In genomic region chr1:40132383-40133121, GRCh38 we compare ENCODE assay signal across 18 cellular contexts. TPM values are rescaled to one million over a fixed set of nuclear protein-coding genes. Genes with fewer than 3 reads are reported as not detected.
DNase-seq lines count a peak whose midpoint lies in the region; ATAC-seq and TF ChIP-seq lines count a peak whose summit lies in the region.
"Had no signal": no experiment of that assay in that cellular context is flagged by ENCODE, and none has a peak within 500 bp of the region (broad histone marks: within the 10 kb centered on the region; RNA-seq: fewer than 3 reads in every experiment).

No MANE protein-coding gene starts in this region.

- H3K27ac ChIP-seq in osteoblast (ENCODE audit: low read depth, low read length): no peak overlapping the region
- H3K27ac ChIP-seq: prostate gland had no signal

- DNase-seq in AG08396 (ENCODE audit: low spot score) (peak; percentile 7), MG63 (no peak), epithelial cell of proximal tubule (ENCODE audit: low read depth) (no peak), osteoblast (ENCODE audit: insufficient read length, low spot score, missing footprints) (peak; percentile 82), NCI-H524 treated with DMSO at 0.1 percent for 48 hours (lab: John Stamatoyannopoulos, UW) (no peak), T1000 (lab: John Stamatoyannopoulos, UW) (no peak)
- DNase-seq in activated CD8-positive, alpha-beta T cell treated with anti-CD3 and anti-CD28 coated beads for 36 hours: no peak
- DNase-seq: CD4-positive, CD25-positive, alpha-beta regulatory T cell; GF-D8; hippocampal formation; NCI-H187; NCI-H774; SHP77; stimulated activated CD4-positive, alpha-beta T cell treated with anti-CD3 and anti-CD28 coated beads, Interleukin-4, amount 100 ng/mL, for 4 hours; stimulated activated naive CD4-positive, alpha-beta T cell had no signal

- TF ChIP-seq CTCF in epithelial cell of proximal tubule (conservative IDR thresholded peaks at IDR 0.05; ENCODE audit: low read depth, low read length): no peak
- TF ChIP-seq CTCF in osteoblast (IDR thresholded peaks at IDR 0.05; ENCODE audit: extremely low read depth, low read depth, low read length): no peak
- no peak for TF ChIP-seq CTCF in activated CD8-positive, alpha-beta T cell treated with anti-CD3 and anti-CD28 coated beads for 36 hours (IDR thresholded peaks at IDR 0.05)

- no peaks in the 10 kb centered on the region for H3K9me3 Mint-ChIP-seq in activated CD8-positive, alpha-beta T cell treated with anti-CD3 and anti-CD28 coated beads for 36 hours
- H3K9me3 Mint-ChIP-seq: CD4-positive, CD25-positive, alpha-beta regulatory T cell had no signal

- H3K27me3 Mint-ChIP-seq in activated CD8-positive, alpha-beta T cell treated with anti-CD3 and anti-CD28 coated beads for 36 hours: peaks cover 6% of the 10 kb centered on the region

- H3K27me3 ChIP-seq in MG63 (0 out of 2 replicates have a peak, but pooled peaks cover 2% of the 10 kb centered on the region), osteoblast (ENCODE audit: insufficient read depth, low read length) (peaks cover 18% of the 10 kb centered on the region)

- H3K4me1 Mint-ChIP-seq in activated CD8-positive, alpha-beta T cell treated with anti-CD3 and anti-CD28 coated beads for 36 hours (ENCODE audit: low read depth): no peaks in the 10 kb centered on the region

- intact Hi-C loops in activated CD8-positive, alpha-beta T cell treated with anti-CD3 and anti-CD28 coated beads for 36 hours (cut with micrococcal nuclease): no loop called here

- no peaks in the 10 kb centered on the region for H3K36me3 Mint-ChIP-seq in activated CD8-positive, alpha-beta T cell treated with anti-CD3 and anti-CD28 coated beads for 36 hours (ENCODE audit: low read depth)
- H3K36me3 Mint-ChIP-seq: CD4-positive, CD25-positive, alpha-beta regulatory T cell had no signal

- H3K27ac Mint-ChIP-seq in activated CD8-positive, alpha-beta T cell treated with anti-CD3 and anti-CD28 coated beads for 36 hours: no peak overlapping the region
- H3K27ac Mint-ChIP-seq: CD4-positive, CD25-positive, alpha-beta regulatory T cell had no signal

- H3K9me3 ChIP-seq in MG63 (no peaks in the 10 kb centered on the region), osteoblast (ENCODE audit: low read depth, low read length) (no peaks in the 10 kb centered on the region)
- H3K9me3 ChIP-seq: prostate gland had no signal

- POLR2A ChIA-PET in activated CD8-positive, alpha-beta T cell treated with anti-CD3 and anti-CD28 coated beads for 36 hours (lab: Charles Lee): no interaction called here

- no peak for ATAC-seq in GM18873 (IDR thresholded peaks at IDR 0.05; ENCODE audit: low FRiP score, unreplicated experiment)
- ATAC-seq in activated CD8-positive, alpha-beta T cell treated with anti-CD3 and anti-CD28 coated beads for 36 hours: no peak
- ATAC-seq: K562 had no signal

- H3K4me3 Mint-ChIP-seq in activated CD8-positive, alpha-beta T cell treated with anti-CD3 and anti-CD28 coated beads for 36 hours: no peak overlapping the region
- H3K4me3 Mint-ChIP-seq: CD4-positive, CD25-positive, alpha-beta regulatory T cell had no signal

- H3K4me3 ChIP-seq in MG63 (peak overlapping the region; percentile 25), epithelial cell of proximal tubule (ENCODE audit: low read depth, low read length) (peak overlapping the region; percentile 26), osteoblast (ENCODE audit: insufficient read depth, low read length) (peak overlapping the region; percentile 69)
- H3K4me3 ChIP-seq: K562, prostate gland had no signal

- H3K36me3 ChIP-seq in MG63 (no peaks in the 10 kb centered on the region), osteoblast (ENCODE audit: insufficient read depth, low read length) (no peaks in the 10 kb centered on the region)
- H3K36me3 ChIP-seq: prostate gland had no signal

- no peaks in the 10 kb centered on the region for H4K20me1 ChIP-seq in osteoblast (ENCODE audit: insufficient read depth, low read length)

- no peaks in the 10 kb centered on the region for H3K79me2 ChIP-seq in osteoblast (ENCODE audit: insufficient read depth, low read length)

- peak overlapping the region; percentile 90 for H3K4me2 ChIP-seq in osteoblast (ENCODE audit: insufficient read depth, low read length)

- H2AFZ ChIP-seq in osteoblast (ENCODE audit: low read length): peak overlapping the region; percentile 89

- CTCF ChIA-PET in activated CD8-positive, alpha-beta T cell treated with anti-CD3 and anti-CD28 coated beads for 36 hours (lab: Charles Lee): interaction anchor here (1.3 to 1.9 kb wide), 2 partner anchors 11 to 206 kb away, joined by 7 to 9 read pairs; no protein-coding TSS in a partner anchor

- H3K4me1 ChIP-seq in osteoblast (ENCODE audit: insufficient read depth, low read length): no peaks in the 10 kb centered on the region
- H3K4me1 ChIP-seq: prostate gland had no signal

RNA-seq across cellular contexts. Expression of gene RLF, which starts 28.6 kb away (rescaled TPM):
- total RNA-seq in MG63 (2014; rRNA removed; shearing (Covaris generic); ENCODE audit: low replicate concordance): 3.6 and 4.0 TPM in 2 replicates
- total RNA-seq in epithelial cell of proximal tubule (6.7 and 12.1 TPM in 2 replicates), osteoblast (26.2 and 29.7 TPM in 2 replicates)
- 10 to 100 TPM; 21.2 to 21.3 TPM for total RNA-seq in activated CD8-positive, alpha-beta T cell treated with anti-CD3 and anti-CD28 coated beads for 36 hours

RNA-seq across cellular contexts. Expression of gene PPT1, which starts 35.5 kb away (rescaled TPM):
- 67.5 and 97.0 TPM in 2 replicates for total RNA-seq in MG63 (2014; rRNA removed; shearing (Covaris generic); ENCODE audit: low replicate concordance)
- 29.6 and 70.8 TPM in 2 replicates for total RNA-seq in epithelial cell of proximal tubule
- total RNA-seq in osteoblast: 40.9 and 43.3 TPM in 2 replicates
- total RNA-seq in activated CD8-positive, alpha-beta T cell treated with anti-CD3 and anti-CD28 coated beads for 36 hours: 10 to 100 TPM; 60.6 to 69.1 TPM

Comparison
In these comparisons a context has a peak if more than half of its experiments do, and no peak if none do; other contexts are left out.
1. DNase-seq: peak in AG08396 (single experiment) and osteoblast (single experiment); none in MG63 (single experiment), epithelial cell of proximal tubule (single experiment), activated CD8-positive, alpha-beta T cell treated with anti-CD3 and anti-CD28 coated beads for 36 hours (single experiment), NCI-H524 treated with DMSO at 0.1 percent for 48 hours (single experiment) and T1000 (single experiment).
2. Peak in every context shown above with its lines, with median percentiles within 50 percentile points of each other: H3K4me3 ChIP-seq.